8 cellular contexts compared by ENCODE assay signal in the genomic region with DNA sequence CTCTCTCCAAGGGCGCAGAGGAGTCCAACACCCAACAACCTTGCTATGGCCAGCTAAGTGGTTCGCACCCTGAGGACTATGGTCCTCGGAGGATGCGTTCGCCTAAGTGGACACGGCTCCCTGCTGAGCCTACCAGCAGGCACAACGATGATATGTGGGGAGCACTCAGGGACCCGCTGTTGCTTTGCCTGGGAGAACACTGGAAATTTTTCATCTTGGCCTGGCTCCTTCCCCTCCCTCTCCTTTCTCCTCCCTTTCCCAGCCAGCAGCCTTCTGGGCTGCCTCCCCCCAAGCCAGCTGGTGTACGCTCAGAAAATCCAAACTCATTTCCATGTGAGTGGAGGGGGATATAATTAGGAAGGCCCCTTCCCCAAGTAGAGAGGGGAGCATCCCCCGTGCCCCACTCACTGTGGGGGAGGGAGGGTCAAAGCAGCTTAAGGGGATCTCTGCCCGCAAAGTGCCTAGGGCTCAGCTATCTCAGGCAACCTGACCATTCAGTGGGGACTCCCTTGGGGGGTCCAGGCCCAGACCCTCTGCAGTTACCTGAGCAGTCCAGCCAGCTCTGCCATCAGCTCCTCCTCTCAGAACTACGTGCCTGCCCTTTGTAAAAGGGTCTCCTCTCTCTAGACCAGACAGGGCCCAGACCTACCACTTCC. TPM values are rescaled to one million over a fixed set of nuclear protein-coding genes. Genes with fewer than 3 reads are reported as not detected.
A peak's percentile ranks its signal among the peaks of the same experiment; 100 is the strongest.
DNase-seq lines count a peak whose midpoint lies in the region; ATAC-seq, FAIRE-seq and TF ChIP-seq lines count a peak whose summit lies in the region.

No MANE protein-coding gene starts in this region.

- no peaks in the 10 kb centered on the region for H3K36me3 ChIP-seq in SJCRH30

- DNase-seq in SJCRH30 (no peak), fibroblast of villous mesenchyme (ENCODE audit: low read depth) (no peak), sciatic nerve (ENCODE audit: low spot score) (no peak), HT-29 (ENCODE audit: low spot score) (no peak), urothelium cell line (ENCODE audit: low spot score) (no peak), NCI-H1436 (lab: John Stamatoyannopoulos, UW) (no peak)

- no peaks in the 10 kb centered on the region for H3K9me3 ChIP-seq in SJCRH30 (replicated peaks)

- no peak for FAIRE-seq in urothelium cell line (lab: Jason Lieb, UNC)

- intact Hi-C loops in sciatic nerve (cut with DNase I), result no loop called here

- TF ChIP-seq CTCF in fibroblast of villous mesenchyme (IDR thresholded peaks at IDR 0.05; ENCODE audit: insufficient read depth, low read depth, low read length), result no peak

- H3K27me3 ChIP-seq in SJCRH30, result peaks cover 5% of the 10 kb centered on the region; the same call in 1 of the 2 replicates

- H3K4me3 ChIP-seq in SJCRH30 (peak overlapping the region; percentile 86), fibroblast of villous mesenchyme (ENCODE audit: low read depth, low read length) (peak overlapping the region; percentile 69)

- peak; percentile 6 for ATAC-seq in GM19372 (IDR thresholded peaks at IDR 0.05; ENCODE audit: low read depth, unreplicated experiment)
- peak; percentile 1 for ATAC-seq in sciatic nerve
- ATAC-seq in GM21529 (IDR thresholded peaks at IDR 0.05; ENCODE audit: unreplicated experiment), result no peak

- H3K27ac ChIP-seq in SJCRH30, result no peak overlapping the region

- peaks cover 7% of the 10 kb centered on the region for H3K4me1 ChIP-seq in SJCRH30

RNA-seq across cellular contexts. Expression of a gene that starts 0.6 kb away (rescaled TPM):
- total RNA-seq in SJCRH30 (2014; rRNA removed; shearing (Covaris generic)), result 2.6 and 2.8 TPM in 2 replicates
- total RNA-seq in fibroblast of villous mesenchyme (16.8 and 24.6 TPM in 2 replicates), sciatic nerve (30.9 TPM)
- total RNA-seq in HT-29 (2014; rRNA removed; shearing (Covaris generic)), result 1.1 and 1.3 TPM in 2 replicates

RNA-seq across cellular contexts. Expression of a gene that starts 26.6 kb away (rescaled TPM):
- 71.9 and 77.1 TPM in 2 replicates for total RNA-seq in SJCRH30 (2014; rRNA removed; shearing (Covaris generic))
- total RNA-seq in fibroblast of villous mesenchyme (37.0 and 42.7 TPM in 2 replicates), sciatic nerve (32.0 TPM)
- total RNA-seq in HT-29 (2014; rRNA removed; shearing (Covaris generic)), result 45.1 and 57.1 TPM in 2 replicates
